In genomic region chr2:109030870-109031480, GRCh38 we compare ENCODE assay signal across 9 cellular contexts. TPM values are rescaled to one million over a fixed set of nuclear protein-coding genes. Genes with fewer than 3 reads are reported as not detected.
DNase-seq lines count a peak whose midpoint lies in the region; ATAC-seq, FAIRE-seq and TF ChIP-seq lines count a peak whose summit lies in the region.
"Had no signal": no experiment of that assay in that cellular context is flagged by ENCODE, and none has a peak within 500 bp of the region (broad histone marks: within the 10 kb centered on the region; RNA-seq: fewer than 3 reads in every experiment).

No MANE protein-coding gene starts in this region.

- TF ChIP-seq POLR2A in H54 (IDR thresholded peaks at IDR 0.05; ENCODE audit: low read depth, low read length) = no peak

- H3K4me3 ChIP-seq in NT2/D1 (ENCODE audit: insufficient read length, low read depth) (peak overlapping the region; percentile 53), dorsolateral prefrontal cortex (peak overlapping the region; percentile 12 to 69 (median 51)), osteoblast (ENCODE audit: insufficient read depth, low read length) (peak overlapping the region; percentile 59)

- intact Hi-C loops in CD4-positive, alpha-beta T cell (cut with DNase I, micrococcal nuclease) = loop anchor here (5.0 to 10.0 kb wide), 5 partner anchors 74 to 181 kb away; partner anchors contain the start of gene SH3RF3 (in 2 of the 2)
- intact Hi-C loops in dorsolateral prefrontal cortex (cut with DNase I) = no loop called here

- peaks cover 71% of the 10 kb centered on the region for H3K4me1 Mint-ChIP-seq in CD4-positive, alpha-beta T cell (ENCODE audit: low read depth)

- POLR2A ChIA-PET in CD4-positive, alpha-beta T cell (lab: Charles Lee) = interaction anchor here (0.8 to 4.3 kb wide), 50 partner anchors 8 to 479 kb away, joined by 3 to 109 read pairs (median 7); partner anchors contain the start of genes EDAR and SH3RF3

- H2AFZ ChIP-seq in osteoblast (ENCODE audit: low read length) = peak overlapping the region; percentile 41

- CTCF ChIA-PET in CD4-positive, alpha-beta T cell (lab: Charles Lee) = interaction anchor here (1.0 to 1.5 kb wide), 4 partner anchors 11 to 58 kb away, joined by 3 to 7 read pairs (median 5); partner anchors contain the start of gene EDAR

- H3K27me3 ChIP-seq in CD4-positive, alpha-beta T cell (ENCODE audit: control insufficient read depth, insufficient read depth, low read length) = no peaks in the 10 kb centered on the region
- H3K27me3 ChIP-seq in NT2/D1 (ENCODE audit: insufficient read depth, insufficient read length) (peaks cover 37% of the 10 kb centered on the region), dorsolateral prefrontal cortex (peaks cover 0 to 25% (median 0%) of the 10 kb centered on the region in 45 donors), osteoblast (ENCODE audit: insufficient read depth, low read length) (peaks cover 42% of the 10 kb centered on the region)

- no peak for FAIRE-seq in H54 (lab: Jason Lieb, UNC)

- peak overlapping the region; percentile 71 for H3K9ac ChIP-seq in NT2/D1 (ENCODE audit: insufficient read length, low read depth)

- H3K4me2 ChIP-seq in osteoblast (ENCODE audit: insufficient read depth, low read length) = peak overlapping the region; percentile 81

- no peaks in the 10 kb centered on the region for H4K20me1 ChIP-seq in osteoblast (ENCODE audit: insufficient read depth, low read length)

- no peaks in the 10 kb centered on the region for H3K9me3 Mint-ChIP-seq in CD4-positive, alpha-beta T cell

- no peak for TF ChIP-seq CTCF in CD4-positive, alpha-beta T cell (IDR thresholded peaks at IDR 0.05)
- TF ChIP-seq CTCF in dorsolateral prefrontal cortex (IDR thresholded peaks at IDR 0.05 in 54 of 56, conservative IDR thresholded peaks at IDR 0.05 in 2 of 56; ENCODE audit: low read depth in 1 of 56, partially characterized antibody in 56 of 56) (no peak), osteoblast (IDR thresholded peaks at IDR 0.05; ENCODE audit: extremely low read depth, low read depth, low read length) (no peak)

- no peaks in the 10 kb centered on the region for H3K79me2 ChIP-seq in osteoblast (ENCODE audit: insufficient read depth, low read length)

- peak; percentile 7 for ATAC-seq in CD4-positive, alpha-beta T cell (ENCODE audit: poor library complexity)
- no peak for ATAC-seq in GM21825 (IDR thresholded peaks at IDR 0.05; ENCODE audit: unreplicated experiment)

- H3K36me3 Mint-ChIP-seq in CD4-positive, alpha-beta T cell (ENCODE audit: low read depth) = peaks cover 5% of the 10 kb centered on the region

- peak overlapping the region; percentile 92 for H3K27ac Mint-ChIP-seq in CD4-positive, alpha-beta T cell

- H3K36me3 ChIP-seq in NT2/D1 (ENCODE audit: insufficient read depth, insufficient read length, low read length) (no peaks in the 10 kb centered on the region), osteoblast (ENCODE audit: insufficient read depth, low read length) (no peaks in the 10 kb centered on the region)

- H3K4me3 Mint-ChIP-seq in CD4-positive, alpha-beta T cell = peak overlapping the region; percentile 82

- no peaks in the 10 kb centered on the region for H3K27me3 Mint-ChIP-seq in CD4-positive, alpha-beta T cell

- peak overlapping the region; percentile 86 for H3K27ac ChIP-seq in CD4-positive, alpha-beta T cell (ENCODE audit: low read depth, low read length)
- H3K27ac ChIP-seq in dorsolateral prefrontal cortex (no peak overlapping the region), osteoblast (ENCODE audit: low read depth, low read length) (no peak overlapping the region)

- no peaks in the 10 kb centered on the region for H3K9me3 ChIP-seq in CD4-positive, alpha-beta T cell (ENCODE audit: control insufficient read depth, low read length)
- H3K9me3 ChIP-seq in NT2/D1 (ENCODE audit: insufficient read depth, low read length) (peaks cover 17% of the 10 kb centered on the region; the same call in 1 of the 2 replicates), osteoblast (ENCODE audit: low read depth, low read length) (no peaks in the 10 kb centered on the region)

- H3K4me1 ChIP-seq in NT2/D1 (ENCODE audit: insufficient read depth, insufficient read length) (peaks cover 7% of the 10 kb centered on the region), osteoblast (ENCODE audit: insufficient read depth, low read length) (peaks cover 7% of the 10 kb centered on the region)

- DNase-seq in CD4-positive, alpha-beta T cell = peak in 5 of 10 experiments; percentile 15 to 43 (median 23)
- no peak for DNase-seq in NT2/D1 (ENCODE audit: low read depth, low spot score)
- no peak for DNase-seq in dorsolateral prefrontal cortex
- DNase-seq in osteoblast (ENCODE audit: insufficient read length, low spot score, missing footprints) = no peak
- DNase-seq in NCI-H187 (lab: John Stamatoyannopoulos, UW) = no peak
- no peak for DNase-seq in cortex of kidney (lab: John Stamatoyannopoulos, UW)
- no peak for DNase-seq in H54 (ENCODE audit: insufficient read length, low spot score)

RNA-seq across cellular contexts. Expression of gene EDAR, which starts 42.0 kb away (rescaled TPM):
- total RNA-seq in CD4-positive, alpha-beta T cell = 10 to 100 TPM in 1 of 2 experiments, 1 to 10 TPM in 1; 9.4 to 10.3 TPM
- under 1 TPM in 9 of 120 experiments, not detected in 111; 0.10 to 0.23 (median 0.15) TPM for total RNA-seq in dorsolateral prefrontal cortex
- not detected in 2 replicates for total RNA-seq in osteoblast
- total RNA-seq: SK-MEL-5 had no signal

Comparison
In these comparisons a context has a peak if more than half of its experiments do, and no peak if none do; other contexts are left out.
1. RNA of gene EDAR, which starts 42.0 kb away (total RNA-seq): 9.4 to 10.3 TPM in CD4-positive, alpha-beta T cell; 0.10 to 0.23 TPM in dorsolateral prefrontal cortex and not detected in osteoblast; every median in the first group is over 4 times any median in the second.
2. intact Hi-C loops: an anchor here in CD4-positive, alpha-beta T cell (5.0 to 10.0 kb wide); none called in dorsolateral prefrontal cortex.
3. Peak in every context shown above with its lines, with median percentiles within 50 percentile points of each other: H3K4me3 ChIP-seq.